In the genomic region with DNA sequence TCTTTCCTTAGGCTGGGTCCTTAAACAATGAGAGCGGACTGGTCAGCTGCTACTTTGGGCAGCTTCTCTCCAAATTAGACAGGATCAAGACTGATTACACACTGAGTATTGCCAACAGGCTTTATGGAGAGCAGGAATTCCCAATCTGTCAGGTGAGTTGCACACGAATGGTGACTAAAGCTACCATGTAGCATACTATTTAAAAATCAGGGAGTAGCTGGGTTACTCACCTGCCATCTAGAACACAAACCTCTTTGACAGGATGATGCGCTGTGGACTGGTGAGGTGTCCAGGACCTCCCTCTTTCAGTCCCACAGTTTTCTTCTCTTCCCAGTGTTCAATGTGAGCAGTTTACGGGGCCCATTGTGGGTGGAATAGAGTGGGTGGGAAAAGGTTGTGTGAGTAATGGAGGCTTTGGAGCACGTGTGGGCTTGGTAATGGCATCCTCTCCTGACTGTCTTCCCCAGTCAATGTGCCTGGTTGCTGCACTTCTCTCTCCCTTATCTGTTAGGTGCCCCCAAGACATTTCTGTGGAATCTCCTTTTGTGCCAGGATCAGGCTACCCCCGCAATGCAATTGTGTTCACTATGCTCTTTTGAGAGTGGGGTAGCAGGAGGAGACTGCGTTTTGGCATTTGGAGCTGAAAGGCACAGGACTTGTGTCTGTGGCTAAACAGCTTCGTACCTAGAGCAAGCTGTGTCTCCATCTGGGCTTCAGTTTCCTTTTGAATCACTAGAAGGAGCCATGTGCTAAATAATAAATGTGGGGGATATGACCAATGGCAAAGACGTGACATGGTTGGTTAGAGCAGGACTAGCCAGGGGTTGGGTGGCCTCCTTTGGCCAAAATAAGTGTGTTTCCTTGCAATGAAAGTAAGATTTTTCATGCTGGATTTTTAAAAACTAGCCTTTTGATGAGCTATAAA, we compare ENCODE assay signal across 1 cellular context.
TF ChIP-seq lines count a peak whose summit lies in the region.

No MANE protein-coding gene starts in this region.

TF ChIP-seq in GM12878, 131 proteins besides CTCF, POLR2A, EP300 and RAD21:
- TF ChIP-seq FOS (IDR thresholded peaks at IDR 0.05; ENCODE audit: borderline replicate concordance, extremely low read depth, insufficient read length) (no peak), JUNB (IDR thresholded peaks at IDR 0.05) (peak; percentile 35)
- TF ChIP-seq, protein P1, sequence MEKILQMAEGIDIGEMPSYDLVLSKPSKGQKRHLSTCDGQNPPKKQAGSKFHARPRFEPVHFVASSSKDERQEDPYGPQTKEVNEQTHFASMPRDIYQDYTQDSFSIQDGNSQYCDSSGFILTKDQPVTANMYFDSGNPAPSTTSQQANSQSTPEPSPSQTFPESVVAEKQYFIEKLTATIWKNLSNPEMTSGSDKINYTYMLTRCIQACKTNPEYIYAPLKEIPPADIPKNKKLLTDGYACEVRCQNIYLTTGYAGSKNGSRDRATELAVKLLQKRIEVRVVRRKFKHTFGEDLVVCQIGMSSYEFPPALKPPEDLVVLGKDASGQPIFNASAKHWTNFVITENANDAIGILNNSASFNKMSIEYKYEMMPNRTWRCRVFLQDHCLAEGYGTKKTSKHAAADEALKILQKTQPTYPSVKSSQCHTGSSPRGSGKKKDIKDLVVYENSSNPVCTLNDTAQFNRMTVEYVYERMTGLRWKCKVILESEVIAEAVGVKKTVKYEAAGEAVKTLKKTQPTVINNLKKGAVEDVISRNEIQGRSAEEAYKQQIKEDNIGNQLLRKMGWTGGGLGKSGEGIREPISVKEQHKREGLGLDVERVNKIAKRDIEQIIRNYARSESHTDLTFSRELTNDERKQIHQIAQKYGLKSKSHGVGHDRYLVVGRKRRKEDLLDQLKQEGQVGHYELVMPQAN (conservative IDR thresholded peaks at IDR 0.05), result no peak
- TF ChIP-seq, protein P2, sequence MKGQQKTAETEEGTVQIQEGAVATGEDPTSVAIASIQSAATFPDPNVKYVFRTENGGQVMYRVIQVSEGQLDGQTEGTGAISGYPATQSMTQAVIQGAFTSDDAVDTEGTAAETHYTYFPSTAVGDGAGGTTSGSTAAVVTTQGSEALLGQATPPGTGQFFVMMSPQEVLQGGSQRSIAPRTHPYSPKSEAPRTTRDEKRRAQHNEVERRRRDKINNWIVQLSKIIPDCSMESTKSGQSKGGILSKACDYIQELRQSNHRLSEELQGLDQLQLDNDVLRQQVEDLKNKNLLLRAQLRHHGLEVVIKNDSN (IDR thresholded peaks at IDR 0.05; ENCODE audit: borderline replicate concordance, extremely low read length, insufficient read depth, low read depth, low read length), result no peak
